ENCODE assay signal across 1 cellular context in the genomic region with DNA sequence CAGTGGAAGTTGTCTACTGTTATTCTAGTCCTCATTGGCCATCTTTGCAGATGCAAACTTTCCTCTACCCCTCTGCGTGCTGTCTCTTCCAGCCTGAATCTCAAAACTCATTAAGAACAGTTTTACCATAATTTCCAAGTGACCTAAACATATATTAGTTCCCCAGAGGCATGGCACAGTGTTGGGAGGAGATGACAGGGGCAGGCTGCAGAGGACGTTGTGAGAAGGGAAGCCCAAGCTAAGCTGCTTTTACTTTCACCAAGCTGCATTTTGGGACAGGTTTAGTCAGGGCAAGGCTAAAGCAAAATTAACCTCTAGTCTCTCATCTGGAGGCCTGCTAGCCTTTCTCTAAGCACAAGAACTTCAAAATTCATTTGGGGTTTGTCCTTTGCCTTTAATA.
TF ChIP-seq lines count a peak whose summit lies in the region.

No MANE protein-coding gene starts in this region.

TF ChIP-seq in SK-N-SH, 30 proteins besides CTCF, POLR2A, EP300 and RAD21 (continued from another document):
- TF ChIP-seq IRF3 (IDR thresholded peaks at IDR 0.05; ENCODE audit: low read depth, low read length) (no peak), TCF12 (IDR thresholded peaks at IDR 0.05) (no peak), EZH2phosphoT487 (IDR thresholded peaks at IDR 0.05; ENCODE audit: borderline replicate concordance, low read depth) (no peak), NRF1 (IDR thresholded peaks at IDR 0.05; ENCODE audit: low read depth, low read length) (no peak), SIN3A (IDR thresholded peaks at IDR 0.05; ENCODE audit: borderline replicate concordance, low read depth, low read length) (no peak), USF1 (IDR thresholded peaks at IDR 0.05; ENCODE audit: borderline replicate concordance, low read depth) (no peak), MAX (IDR thresholded peaks at IDR 0.05; ENCODE audit: low read depth) (no peak), FOXM1 (IDR thresholded peaks at IDR 0.05; ENCODE audit: low read depth) (no peak), POLR2AphosphoS5 (IDR thresholded peaks at IDR 0.05; ENCODE audit: low read depth, low read length) (no peak), TEAD4 (IDR thresholded peaks at IDR 0.05; ENCODE audit: borderline replicate concordance, insufficient read depth) (no peak), FOXJ3 (CRISPR knock-in tag; IDR thresholded peaks at IDR 0.05) (no peak), GATA2 (CRISPR knock-in tag; IDR thresholded peaks at IDR 0.05) (no peak), FOSL2 (IDR thresholded peaks at IDR 0.05; ENCODE audit: borderline replicate concordance, low read depth) (no peak), ZBTB33 (IDR thresholded peaks at IDR 0.05; ENCODE audit: borderline replicate concordance, low read depth) (no peak)
- TF ChIP-seq, protein P1, sequence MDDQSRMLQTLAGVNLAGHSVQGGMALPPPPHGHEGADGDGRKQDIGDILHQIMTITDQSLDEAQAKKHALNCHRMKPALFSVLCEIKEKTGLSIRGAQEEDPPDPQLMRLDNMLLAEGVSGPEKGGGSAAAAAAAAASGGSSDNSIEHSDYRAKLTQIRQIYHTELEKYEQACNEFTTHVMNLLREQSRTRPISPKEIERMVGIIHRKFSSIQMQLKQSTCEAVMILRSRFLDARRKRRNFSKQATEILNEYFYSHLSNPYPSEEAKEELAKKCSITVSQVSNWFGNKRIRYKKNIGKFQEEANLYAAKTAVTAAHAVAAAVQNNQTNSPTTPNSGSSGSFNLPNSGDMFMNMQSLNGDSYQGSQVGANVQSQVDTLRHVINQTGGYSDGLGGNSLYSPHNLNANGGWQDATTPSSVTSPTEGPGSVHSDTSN (IDR thresholded peaks at IDR 0.05), result no peak
